ENCODE assay signal across 1 cellular context in the genomic region with DNA sequence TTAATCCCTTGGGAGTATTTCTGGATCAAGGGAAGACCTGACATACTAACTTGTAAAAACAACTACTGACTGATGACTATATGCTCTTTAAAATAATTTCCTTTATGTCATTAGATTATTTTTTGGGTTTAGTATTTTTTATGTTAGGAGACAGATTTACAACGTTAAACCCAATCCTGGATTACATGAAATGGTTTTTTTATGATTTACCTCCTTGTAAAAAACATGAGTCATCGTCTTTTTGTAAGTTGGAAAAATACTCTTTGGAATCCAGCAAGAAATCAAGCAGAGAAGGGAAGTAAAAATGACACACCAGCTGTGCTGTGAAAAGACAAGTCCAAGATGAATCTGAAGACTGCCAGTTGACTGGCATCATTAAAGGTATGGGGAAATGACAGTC.
TF ChIP-seq lines count a peak whose summit lies in the region.

No MANE protein-coding gene starts in this region.

TF ChIP-seq in GM12878, 131 proteins besides CTCF, POLR2A, EP300 and RAD21:
- TF ChIP-seq CHD2 (IDR thresholded peaks at IDR 0.05; ENCODE audit: borderline replicate concordance, low read depth, low read length) (no peak), BACH1 (IDR thresholded peaks at IDR 0.05; ENCODE audit: borderline replicate concordance) (no peak), ZNF622 (IDR thresholded peaks at IDR 0.05) (no peak)
